ENCODE assay signal across 8 cellular contexts in the genomic region with DNA sequence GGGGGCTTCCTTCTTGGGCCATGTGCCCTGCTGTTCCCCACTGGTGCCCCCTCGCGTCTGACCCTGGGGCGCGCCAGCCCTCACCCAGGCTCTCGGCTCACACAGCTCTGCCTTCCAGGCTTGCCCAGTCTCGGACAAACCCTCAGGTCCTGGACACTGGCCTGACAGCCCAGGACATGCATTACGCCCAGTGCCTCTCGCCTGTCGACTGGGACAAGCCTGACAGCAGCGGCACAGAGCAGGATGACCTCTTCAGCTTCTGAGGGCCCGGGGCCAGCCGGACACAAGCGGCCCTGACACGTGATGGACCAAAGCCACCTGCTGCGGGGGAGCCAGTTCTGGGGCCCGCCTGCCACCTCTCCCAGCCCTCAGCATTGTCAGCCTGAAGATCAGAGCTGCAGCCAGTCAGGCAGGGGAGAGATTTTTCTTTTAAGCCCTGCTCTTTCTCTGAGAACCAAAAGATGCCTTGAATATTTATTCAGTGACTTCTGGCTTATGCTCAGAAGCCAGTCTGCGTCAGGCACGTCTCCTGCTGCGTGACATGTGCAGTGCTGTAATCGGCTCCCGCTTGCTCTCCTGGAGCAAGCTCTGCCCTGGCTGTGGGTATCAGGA. TPM values are rescaled to one million over a fixed set of nuclear protein-coding genes. Genes with fewer than 3 reads are reported as not detected.
DNase-seq lines count a peak whose midpoint lies in the region; ATAC-seq and TF ChIP-seq lines count a peak whose summit lies in the region.

No MANE protein-coding gene starts in this region.

- peak overlapping the region; percentile 8 for H3K18ac ChIP-seq in trophoblast cell (ENCODE audit: low read length)

- H3K4me1 ChIP-seq in DOHH2 (ENCODE audit: control insufficient read depth, low read length) (peaks cover 32% of the 10 kb centered on the region), endodermal cell (ENCODE audit: control insufficient read depth, insufficient read depth, low read length) (no peaks in the 10 kb centered on the region), trophoblast cell (ENCODE audit: control insufficient read depth in 1 of 2, insufficient read depth in 2 of 2, low read length in 2 of 2) (peaks cover 17 to 26% of the 10 kb centered on the region in 2 experiments)

- no peak overlapping the region for H3K23ac ChIP-seq in trophoblast cell (ENCODE audit: low read length)

- no peak overlapping the region for H4K91ac ChIP-seq in trophoblast cell (ENCODE audit: low read depth, low read length)

- peaks cover 5% of the 10 kb centered on the region for H3K79me1 ChIP-seq in trophoblast cell (ENCODE audit: low read length)

- H4K20me1 ChIP-seq in DOHH2 (ENCODE audit: control insufficient read depth, insufficient read depth, low read depth, low read length) = no peaks in the 10 kb centered on the region

- H3K4me3 ChIP-seq in DOHH2 (ENCODE audit: low read length) (no peak overlapping the region), endodermal cell (ENCODE audit: low read length) (no peak overlapping the region), trophoblast cell (ENCODE audit: low read depth, low read length) (no peak overlapping the region)

- no peak overlapping the region for H3K4me3 Mint-ChIP-seq in endodermal cell

- H3K79me2 ChIP-seq in DOHH2 (ENCODE audit: control insufficient read depth, low read length) (no peaks in the 10 kb centered on the region), trophoblast cell (ENCODE audit: control insufficient read depth, insufficient read depth, low read length, poor library complexity) (no peaks in the 10 kb centered on the region)

- H4K8ac ChIP-seq in trophoblast cell (ENCODE audit: low read depth, low read length) = no peak overlapping the region

- H3K36me3 Mint-ChIP-seq in endodermal cell (ENCODE audit: low read depth) = no peaks in the 10 kb centered on the region

- H3K27ac Mint-ChIP-seq in endodermal cell = no peak overlapping the region

- H3K4me2 ChIP-seq in DOHH2 (ENCODE audit: low read length) (no peak overlapping the region; the same call in 1 of the 2 replicates), trophoblast cell (ENCODE audit: low read length) (no peak overlapping the region)

- peak; percentile 47 for DNase-seq in SHP77 treated with DMSO at 0.1 percent for 48 hours (lab: John Stamatoyannopoulos, UW)
- peak; percentile 78 for DNase-seq in endodermal cell
- peak; percentile 87 to 89 for DNase-seq in trophoblast cell
- no peak for DNase-seq in dermis blood vessel endothelial cell

- H2AFZ ChIP-seq in trophoblast cell (ENCODE audit: insufficient read depth, low read length, poor library complexity) = no peak overlapping the region

- H2AK5ac ChIP-seq in trophoblast cell (ENCODE audit: low read length) = no peak overlapping the region

- TF ChIP-seq CTCF in DOHH2 (IDR thresholded peaks at IDR 0.05; ENCODE audit: low read depth, low read length, poor library complexity, severe bottlenecking) (peak; percentile 43), endodermal cell (conservative IDR thresholded peaks at IDR 0.05) (peak; percentile 29)

- no peak overlapping the region for H4K12ac ChIP-seq in trophoblast cell (ENCODE audit: low read depth, low read length)

- H3K27me3 Mint-ChIP-seq in endodermal cell (ENCODE audit: insufficient read depth) = no peaks in the 10 kb centered on the region

- no peaks in the 10 kb centered on the region for H3K9me3 ChIP-seq in DOHH2 (ENCODE audit: control insufficient read depth, insufficient read depth, low read length)
- no peaks in the 10 kb centered on the region for H3K9me3 ChIP-seq in endodermal cell (ENCODE audit: control insufficient read depth, low read length)
- peaks cover 3% of the 10 kb centered on the region for H3K9me3 ChIP-seq in trophoblast cell (ENCODE audit: insufficient read depth, low read depth, low read length)

- no peaks in the 10 kb centered on the region for H3K36me3 ChIP-seq in DOHH2 (ENCODE audit: control insufficient read depth, low read length)
- no peaks in the 10 kb centered on the region for H3K36me3 ChIP-seq in endodermal cell (ENCODE audit: control insufficient read depth, insufficient read depth, low read length)
- H3K36me3 ChIP-seq in trophoblast cell (ENCODE audit: control insufficient read depth in 1 of 2, insufficient read depth in 2 of 2, low read length in 2 of 2) = no peaks in the 10 kb centered on the region

- no peak overlapping the region for H3K4ac ChIP-seq in trophoblast cell (ENCODE audit: low read depth, low read length)

- H3K9ac ChIP-seq in endodermal cell (ENCODE audit: extremely low read depth, low read length, poor library complexity, severe bottlenecking) (no peak overlapping the region), trophoblast cell (ENCODE audit: low read length) (no peak overlapping the region)

- H3K27me3 ChIP-seq in DOHH2 (ENCODE audit: control insufficient read depth, low read length) (no peaks in the 10 kb centered on the region; the same call in 1 of the 2 replicates), endodermal cell (ENCODE audit: control insufficient read depth, insufficient read depth, low read length, poor library complexity, severe bottlenecking) (no peaks in the 10 kb centered on the region), trophoblast cell (ENCODE audit: insufficient read depth, low read length) (no peaks in the 10 kb centered on the region)

- H3K9me2 ChIP-seq in DOHH2 (replicated peaks; ENCODE audit: control insufficient read depth, low read length) = no peaks in the 10 kb centered on the region

- ATAC-seq in HG03457 (IDR thresholded peaks at IDR 0.05; ENCODE audit: unreplicated experiment) (no peak), GM19397 (IDR thresholded peaks at IDR 0.05; ENCODE audit: unreplicated experiment) (no peak), GM21825 (IDR thresholded peaks at IDR 0.05; ENCODE audit: unreplicated experiment) (no peak)

- no peaks in the 10 kb centered on the region for H3K9me3 Mint-ChIP-seq in endodermal cell

- no peak overlapping the region for H2BK5ac ChIP-seq in trophoblast cell (ENCODE audit: low read depth, low read length, poor library complexity)

- peak overlapping the region; percentile 15 for H2BK12ac ChIP-seq in trophoblast cell (ENCODE audit: low read length)

- peak overlapping the region; percentile 16 for H3K14ac ChIP-seq in trophoblast cell (ENCODE audit: low read length)

- no peaks in the 10 kb centered on the region for H3F3A ChIP-seq in DOHH2 (ENCODE audit: control insufficient read depth, insufficient read depth)

- peaks cover 13% of the 10 kb centered on the region for H3K4me1 Mint-ChIP-seq in endodermal cell

- H3K27ac ChIP-seq in DOHH2 (ENCODE audit: low read depth, low read length) = no peak overlapping the region
- H3K27ac ChIP-seq in endodermal cell (ENCODE audit: low read depth, low read length) = peak overlapping the region; percentile 83
- H3K27ac ChIP-seq in trophoblast cell (ENCODE audit: low read depth, low read length) = no peak overlapping the region

- 74 to 87% methylated on average over 21 of the region's 21 CpGs for WGBS in endodermal cell (ENCODE audit: insufficient coverage in 1 of 2, insufficient read length in 1 of 2), 2 experiments
- WGBS in trophoblast cell (ENCODE audit: extremely low coverage, insufficient coverage, insufficient read length) = no CpG with 5 or more reads among the region's 21 CpGs

- H2BK120ac ChIP-seq in trophoblast cell (ENCODE audit: insufficient read depth, low read length, poor library complexity) = no peak overlapping the region

RNA-seq across cellular contexts. Expression of a gene that starts 23.4 kb away (rescaled TPM):
- total RNA-seq in endodermal cell (10 to 100 TPM; 13.9 to 14.5 TPM), dermis blood vessel endothelial cell (22.0 and 31.8 TPM in 2 replicates)
- polyA plus RNA-seq in endodermal cell (2013, experiment 1 of 2) = 9.4 TPM
- 8.9 TPM for polyA plus RNA-seq in endodermal cell (2013, experiment 2 of 2)
- polyA plus RNA-seq in trophoblast cell (2013) = 4.2 and 4.4 TPM in 2 replicates

RNA-seq across cellular contexts. Expression of a gene that starts 49.8 kb away (rescaled TPM):
- 1 to 10 TPM; 2.2 to 4.3 TPM for total RNA-seq in endodermal cell
- polyA plus RNA-seq in endodermal cell (2013, experiment 1 of 2) = 8.0 TPM
- 6.9 TPM for polyA plus RNA-seq in endodermal cell (2013, experiment 2 of 2)
- polyA plus RNA-seq in trophoblast cell (2013) = 3.4 and 3.6 TPM in 2 replicates
- 2.5 and 3.1 TPM in 2 replicates for total RNA-seq in dermis blood vessel endothelial cell
